Comparison of ENCODE assay signal across 16 cellular contexts in genomic region chr1:214727274-214727673, GRCh38.
"Had no signal": no experiment of that assay in that cellular context is flagged by ENCODE, and none has a peak within 500 bp of the region (broad histone marks: within the 10 kb centered on the region; RNA-seq: fewer than 3 reads in every experiment).

No MANE protein-coding gene starts in this region.

- H3K27me3 Mint-ChIP-seq: stimulated activated naive CD8-positive, alpha-beta T cell treated with anti-CD3 and anti-CD28 coated beads, Interleukin-15, amount 100 ng/mL, for 72 hours had no signal

- H3K9me3 ChIP-seq: esophagus squamous epithelium, pancreas, thoracic aorta had no signal

- H3K27ac Mint-ChIP-seq: activated naive CD4-positive, alpha-beta T cell treated with anti-CD3 and anti-CD28 coated beads for 36 hours; activated T-helper 17 cell treated with anti-CD3 and anti-CD28 coated beads, Interleukin-2, amount 50 U/mL, for 72 hours; stimulated activated naive CD8-positive, alpha-beta T cell treated with anti-CD3 and anti-CD28 coated beads, Interleukin-15, amount 100 ng/mL, for 72 hours had no signal

- H3K4me1 Mint-ChIP-seq: activated T-helper 17 cell treated with anti-CD3 and anti-CD28 coated beads, Interleukin-2, amount 50 U/mL, for 72 hours; neural crest cell; stimulated activated naive CD8-positive, alpha-beta T cell treated with anti-CD3 and anti-CD28 coated beads, Interleukin-15, amount 100 ng/mL, for 72 hours had no signal

- H3K27me3 ChIP-seq: esophagus squamous epithelium, pancreas had no signal

- H3K4me1 ChIP-seq: esophagus squamous epithelium, pancreas had no signal

- H3K36me3 ChIP-seq: esophagus squamous epithelium, pancreas, thoracic aorta had no signal

- ATAC-seq: activated T-helper 17 cell treated with anti-CD3 and anti-CD28 coated beads, Interleukin-2, amount 50 U/mL, for 72 hours; left ventricle myocardium superior; pancreas; stimulated activated naive CD8-positive, alpha-beta T cell treated with anti-CD3 and anti-CD28 coated beads, Interleukin-15, amount 100 ng/mL, for 72 hours had no signal

- H3K4me3 ChIP-seq: dorsolateral prefrontal cortex, esophagus squamous epithelium, pancreas, thoracic aorta had no signal

- FAIRE-seq: astrocyte, keratinocyte, pancreas had no signal

- H3K4me3 Mint-ChIP-seq: activated naive CD4-positive, alpha-beta T cell treated with anti-CD3 and anti-CD28 coated beads for 36 hours; activated T-helper 17 cell treated with anti-CD3 and anti-CD28 coated beads, Interleukin-2, amount 50 U/mL, for 72 hours; neural crest cell; stimulated activated naive CD8-positive, alpha-beta T cell treated with anti-CD3 and anti-CD28 coated beads, Interleukin-15, amount 100 ng/mL, for 72 hours had no signal

- DNase-seq: activated CD4-positive, alpha-beta T cell treated with anti-CD3 and anti-CD28 coated beads for 48 hours; activated naive CD4-positive, alpha-beta T cell treated with anti-CD3 and anti-CD28 coated beads for 36 hours; activated T-cell treated with anti-CD3 and anti-CD28 coated beads for 4 hours; dorsolateral prefrontal cortex; esophagus squamous epithelium; foreskin fibroblast; glutamatergic neuron; left ventricle myocardium superior; pancreas; stimulated activated CD4-positive, alpha-beta T cell treated with anti-CD3 and anti-CD28 coated beads, Interleukin-4, amount 100 ng/mL, for 24 hours; stimulated activated naive CD8-positive, alpha-beta T cell treated with anti-CD3 and anti-CD28 coated beads, Interleukin-15, amount 100 ng/mL, for 72 hours had no signal

- H3K27ac ChIP-seq: dorsolateral prefrontal cortex, esophagus squamous epithelium, pancreas, thoracic aorta had no signal
